Comparison of ENCODE assay signal across 1 cellular context in the genomic region with DNA sequence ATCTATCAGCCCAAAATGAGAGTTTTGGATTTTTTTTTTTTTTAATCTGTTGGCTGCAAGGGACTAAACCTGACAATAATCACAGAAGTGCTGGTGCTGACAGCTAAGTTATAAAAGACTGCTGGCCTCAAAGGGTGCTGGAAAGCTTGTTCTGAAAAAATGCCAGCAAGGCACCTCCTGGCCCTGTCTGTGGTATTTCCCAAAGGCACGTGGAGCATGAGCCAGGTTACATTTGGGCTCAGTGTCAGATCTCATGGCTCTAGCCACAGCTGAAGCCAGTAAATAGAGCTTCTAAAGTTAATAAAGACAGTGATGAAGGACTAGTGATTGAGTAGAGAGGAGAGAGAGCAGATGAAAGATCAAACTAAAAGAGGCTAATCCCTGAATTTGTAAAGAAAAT.
TF ChIP-seq lines count a peak whose summit lies in the region.

No MANE protein-coding gene starts in this region.

TF ChIP-seq in WTC11, 78 proteins besides CTCF, POLR2A, EP300 and RAD21 (continued from another document):
- TF ChIP-seq, protein P1, sequence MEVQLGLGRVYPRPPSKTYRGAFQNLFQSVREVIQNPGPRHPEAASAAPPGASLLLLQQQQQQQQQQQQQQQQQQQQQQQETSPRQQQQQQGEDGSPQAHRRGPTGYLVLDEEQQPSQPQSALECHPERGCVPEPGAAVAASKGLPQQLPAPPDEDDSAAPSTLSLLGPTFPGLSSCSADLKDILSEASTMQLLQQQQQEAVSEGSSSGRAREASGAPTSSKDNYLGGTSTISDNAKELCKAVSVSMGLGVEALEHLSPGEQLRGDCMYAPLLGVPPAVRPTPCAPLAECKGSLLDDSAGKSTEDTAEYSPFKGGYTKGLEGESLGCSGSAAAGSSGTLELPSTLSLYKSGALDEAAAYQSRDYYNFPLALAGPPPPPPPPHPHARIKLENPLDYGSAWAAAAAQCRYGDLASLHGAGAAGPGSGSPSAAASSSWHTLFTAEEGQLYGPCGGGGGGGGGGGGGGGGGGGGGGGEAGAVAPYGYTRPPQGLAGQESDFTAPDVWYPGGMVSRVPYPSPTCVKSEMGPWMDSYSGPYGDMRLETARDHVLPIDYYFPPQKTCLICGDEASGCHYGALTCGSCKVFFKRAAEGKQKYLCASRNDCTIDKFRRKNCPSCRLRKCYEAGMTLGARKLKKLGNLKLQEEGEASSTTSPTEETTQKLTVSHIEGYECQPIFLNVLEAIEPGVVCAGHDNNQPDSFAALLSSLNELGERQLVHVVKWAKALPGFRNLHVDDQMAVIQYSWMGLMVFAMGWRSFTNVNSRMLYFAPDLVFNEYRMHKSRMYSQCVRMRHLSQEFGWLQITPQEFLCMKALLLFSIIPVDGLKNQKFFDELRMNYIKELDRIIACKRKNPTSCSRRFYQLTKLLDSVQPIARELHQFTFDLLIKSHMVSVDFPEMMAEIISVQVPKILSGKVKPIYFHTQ (CRISPR knock-in tag; IDR thresholded peaks at IDR 0.05) = no peak
- no peak for TF ChIP-seq FOXJ3 (CRISPR knock-in tag; IDR thresholded peaks at IDR 0.05; ENCODE audit: borderline replicate concordance)
- TF ChIP-seq, protein P2, sequence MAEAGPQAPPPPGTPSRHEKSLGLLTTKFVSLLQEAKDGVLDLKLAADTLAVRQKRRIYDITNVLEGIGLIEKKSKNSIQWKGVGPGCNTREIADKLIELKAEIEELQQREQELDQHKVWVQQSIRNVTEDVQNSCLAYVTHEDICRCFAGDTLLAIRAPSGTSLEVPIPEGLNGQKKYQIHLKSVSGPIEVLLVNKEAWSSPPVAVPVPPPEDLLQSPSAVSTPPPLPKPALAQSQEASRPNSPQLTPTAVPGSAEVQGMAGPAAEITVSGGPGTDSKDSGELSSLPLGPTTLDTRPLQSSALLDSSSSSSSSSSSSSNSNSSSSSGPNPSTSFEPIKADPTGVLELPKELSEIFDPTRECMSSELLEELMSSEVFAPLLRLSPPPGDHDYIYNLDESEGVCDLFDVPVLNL (CRISPR knock-in tag; IDR thresholded peaks at IDR 0.05; ENCODE audit: borderline replicate concordance, low read depth) = no peak
- no peak for TF ChIP-seq GTF2I (CRISPR knock-in tag; conservative IDR thresholded peaks at IDR 0.05)
